8 cellular contexts compared by ENCODE assay signal in the genomic region with DNA sequence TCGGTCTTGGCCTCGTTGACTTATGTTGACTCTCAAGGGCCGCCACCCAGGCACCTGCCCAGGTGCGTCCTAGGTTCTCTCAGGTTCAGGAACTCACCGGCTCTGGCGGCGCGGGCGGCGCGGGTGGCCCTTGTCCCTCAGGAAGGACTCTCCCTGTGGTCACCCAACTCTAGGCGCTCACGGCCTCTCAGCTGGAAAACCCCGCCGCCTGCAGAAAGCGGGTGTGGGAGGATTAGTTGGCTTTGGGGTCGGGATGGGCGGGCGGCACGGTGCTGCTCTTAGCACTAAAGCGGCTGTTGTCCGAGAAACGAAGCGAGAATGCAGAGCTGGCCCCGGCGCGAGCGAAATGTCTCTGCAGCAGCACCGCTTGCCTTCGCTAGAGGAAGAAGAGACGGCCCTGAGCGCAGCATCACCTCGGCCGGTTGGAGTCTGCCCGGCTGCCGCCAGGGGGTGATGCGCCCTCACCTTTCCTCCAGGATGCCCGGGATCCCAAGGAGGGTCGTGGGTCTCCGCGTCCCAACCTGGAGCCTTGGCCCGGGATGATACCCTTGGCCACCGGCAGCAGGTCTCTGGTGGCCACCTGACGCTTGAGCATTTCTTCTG. TPM values are rescaled to one million over a fixed set of nuclear protein-coding genes. Genes with fewer than 3 reads are reported as not detected.
DNase-seq lines count a peak whose midpoint lies in the region; ATAC-seq, FAIRE-seq and TF ChIP-seq lines count a peak whose summit lies in the region.

No MANE protein-coding gene starts in this region.

- FAIRE-seq in bronchial epithelial cell (lab: Jason Lieb, UNC) = no peak
- FAIRE-seq in keratinocyte (lab: Jason Lieb, UNC) = no peak

- dilution Hi-C loops in keratinocyte (cut with MboI; ENCODE audit: extremely low pct_ligation_motif_present, low sequenced_read_pairs) = no loop called here

- H3K36me3 ChIP-seq in RWPE2 (ENCODE audit: low read depth) = no peaks in the 10 kb centered on the region
- no peaks in the 10 kb centered on the region for H3K36me3 ChIP-seq in bronchial epithelial cell (ENCODE audit: control insufficient read depth, insufficient read depth, low read length)
- H3K36me3 ChIP-seq in keratinocyte (ENCODE audit: control insufficient read depth in 2 of 2, extremely low read depth in 1 of 2, insufficient read depth in 2 of 2, low read length in 2 of 2) = no peaks in the 10 kb centered on the region
- no peaks in the 10 kb centered on the region for H3K36me3 ChIP-seq in SJCRH30

- H3K9me1 ChIP-seq in keratinocyte (ENCODE audit: control insufficient read depth, extremely low read depth, insufficient read depth, low read length) = no peaks in the 10 kb centered on the region

- no peaks in the 10 kb centered on the region for H3K79me2 ChIP-seq in keratinocyte (ENCODE audit: control insufficient read depth, insufficient read depth, low read length)

- H3K4me3 ChIP-seq in RWPE2 (ENCODE audit: severe bottlenecking) (no peak overlapping the region), bronchial epithelial cell (ENCODE audit: low read depth, low read length) (no peak overlapping the region), keratinocyte (ENCODE audit: control insufficient read depth in 2 of 3, extremely low read depth in 1 of 3, insufficient read depth in 2 of 3, low read depth in 1 of 3, low read length in 3 of 3) (no peak overlapping the region), SJCRH30 (no peak overlapping the region)

- TF ChIP-seq CTCF in RWPE2 (IDR thresholded peaks at IDR 0.05; ENCODE audit: poor library complexity, severe bottlenecking) (peak; percentile 34), bronchial epithelial cell (IDR thresholded peaks at IDR 0.05; ENCODE audit: insufficient read depth, low read length, severe bottlenecking) (peak; percentile 87), keratinocyte (optimal IDR thresholded peaks at IDR 0.05 in 1 of 3, IDR thresholded peaks at IDR 0.05 in 1 of 3, conservative IDR thresholded peaks at IDR 0.05 in 1 of 3; ENCODE audit: extremely low read depth in 1 of 3, insufficient read depth in 2 of 3, low read length in 3 of 3) (peak; percentile 58 to 93 (median 79))

- H3K4me1 ChIP-seq in RWPE2 (ENCODE audit: insufficient read depth, poor library complexity, severe bottlenecking) (no peaks in the 10 kb centered on the region), keratinocyte (ENCODE audit: control insufficient read depth, extremely low read depth, insufficient read depth, low read length) (no peaks in the 10 kb centered on the region), SJCRH30 (no peaks in the 10 kb centered on the region)

- H3K4me2 ChIP-seq in keratinocyte (ENCODE audit: control insufficient read depth, extremely low read depth, insufficient read depth, low read depth, low read length) = peak overlapping the region; percentile 11

- ATAC-seq in RWPE2 (ENCODE audit: low read depth) = peak; percentile 52

- H3K27ac ChIP-seq in RWPE2 (ENCODE audit: poor library complexity, severe bottlenecking) (no peak overlapping the region), keratinocyte (ENCODE audit: control insufficient read depth, insufficient read depth, low read length) (no peak overlapping the region), SJCRH30 (no peak overlapping the region)

- H3K27me3 ChIP-seq in RWPE2 (ENCODE audit: insufficient read depth, poor library complexity, severe bottlenecking) (peaks cover 12% of the 10 kb centered on the region), bronchial epithelial cell (ENCODE audit: control insufficient read depth, insufficient read depth, low read length) (peaks cover 7% of the 10 kb centered on the region), keratinocyte (ENCODE audit: control insufficient read depth, extremely low read depth, insufficient read depth, low read length) (peaks cover 15% of the 10 kb centered on the region), SJCRH30 (no peaks in the 10 kb centered on the region)

- H3K9me3 ChIP-seq in RWPE2 (ENCODE audit: severe bottlenecking) (no peaks in the 10 kb centered on the region), keratinocyte (ENCODE audit: control insufficient read depth, low read depth, low read length) (no peaks in the 10 kb centered on the region), SJCRH30 (replicated peaks) (no peaks in the 10 kb centered on the region)

- no peak overlapping the region for H2AFZ ChIP-seq in keratinocyte (ENCODE audit: control insufficient read depth, low read length)

- H3K9ac ChIP-seq in keratinocyte (ENCODE audit: control insufficient read depth, extremely low read depth, insufficient read depth, low read length) = no peak overlapping the region

- peak; percentile 11 for DNase-seq in activated gamma-delta T cell treated with Interleukin-2 at 50 U/mL for 16 hours
- no peak for DNase-seq in activated gamma-delta T cell (lab: John Stamatoyannopoulos, UW)
- no peak for DNase-seq in RWPE2 (ENCODE audit: low spot score)
- DNase-seq in bronchial epithelial cell (ENCODE audit: low read depth) = peak; percentile 14
- DNase-seq in keratinocyte (ENCODE audit: low read depth, low spot score) = no peak
- peak; percentile 44 for DNase-seq in stimulated activated CD4-positive, alpha-beta T cell treated with anti-CD3 and anti-CD28 coated beads, Interleukin-1b, Interleukin-23, amount 100 ng/mL, for 48 hours
- DNase-seq in SJCRH30 = no peak
- no peak for DNase-seq in GM19240 (ENCODE audit: insufficient read length, low spot score)

- H4K20me1 ChIP-seq in keratinocyte (ENCODE audit: control insufficient read depth, extremely low read depth, insufficient read depth, low read length) = no peaks in the 10 kb centered on the region

RNA-seq across cellular contexts. Expression of gene TADA1, which starts 8.1 kb away (rescaled TPM):
- 11.6 and 14.7 TPM in 2 replicates for total RNA-seq in bronchial epithelial cell
- polyA plus RNA-seq in keratinocyte = 10.5 to 15.0 TPM (median 11.9 TPM) in 3 replicates
- 2.0 TPM for polyA plus RNA-seq in keratinocyte (2011; ENCODE audit: low read depth)
- 8.3 and 15.8 TPM in 2 replicates for polyA plus RNA-seq in keratinocyte (2011; cell fraction: cytosol; rRNA removed)
- 17.7 and 20.6 TPM in 2 replicates for polyA plus RNA-seq in keratinocyte (2011; cell fraction: nucleus; rRNA removed)
- polyA plus RNA-seq in keratinocyte (2012; ENCODE audit: low replicate concordance) = 6.5 and 7.6 TPM in 2 replicates
- 4.7 to 13.7 TPM (median 8.3 TPM) in 3 replicates for polyA minus RNA-seq in keratinocyte
- 3.5 TPM for polyA minus RNA-seq in keratinocyte (2011; cell fraction: cytosol; rRNA and poly(A)+ RNA removed)
- 3.6 and 6.4 TPM in 2 replicates for polyA minus RNA-seq in keratinocyte (2011; cell fraction: nucleus; rRNA and poly(A)+ RNA removed)
- total RNA-seq in SJCRH30 (2014; rRNA removed; shearing (Covaris generic)) = 14.1 and 15.9 TPM in 2 replicates

RNA-seq across cellular contexts. Expression of gene POGK, which starts 44.9 kb away (rescaled TPM):
- total RNA-seq in bronchial epithelial cell = 22.0 and 32.4 TPM in 2 replicates
- 11.6 to 21.6 TPM (median 14.7 TPM) in 3 replicates for polyA plus RNA-seq in keratinocyte
- 7.5 TPM for polyA plus RNA-seq in keratinocyte (2011; ENCODE audit: low read depth)
- polyA plus RNA-seq in keratinocyte (2011; cell fraction: cytosol; rRNA removed) = 14.3 and 20.3 TPM in 2 replicates
- 24.0 and 26.8 TPM in 2 replicates for polyA plus RNA-seq in keratinocyte (2011; cell fraction: nucleus; rRNA removed)
- polyA plus RNA-seq in keratinocyte (2012; ENCODE audit: low replicate concordance) = 11.7 and 20.5 TPM in 2 replicates
- polyA minus RNA-seq in keratinocyte = 16.5 to 27.4 TPM (median 18.5 TPM) in 3 replicates
- polyA minus RNA-seq in keratinocyte (2011; cell fraction: cytosol; rRNA and poly(A)+ RNA removed) = 17.3 TPM
- 13.3 and 22.0 TPM in 2 replicates for polyA minus RNA-seq in keratinocyte (2011; cell fraction: nucleus; rRNA and poly(A)+ RNA removed)
- 27.1 and 27.2 TPM in 2 replicates for total RNA-seq in SJCRH30 (2014; rRNA removed; shearing (Covaris generic))

Comparison
In these comparisons a context has a peak if more than half of its experiments do, and no peak if none do; other contexts are left out.
1. DNase-seq: peak in activated gamma-delta T cell treated with Interleukin-2 at 50 U/mL for 16 hours (single experiment), bronchial epithelial cell (single experiment) and stimulated activated CD4-positive, alpha-beta T cell treated with anti-CD3 and anti-CD28 coated beads, Interleukin-1b, Interleukin-23, amount 100 ng/mL, for 48 hours (single experiment); none in activated gamma-delta T cell (single experiment), RWPE2 (single experiment), keratinocyte (single experiment), SJCRH30 (0 of 2) and GM19240 (single experiment).
2. CTCF ChIP-seq: peak in every context shown above with its lines; median percentile 87 in bronchial epithelial cell; 79 in keratinocyte; 34 in RWPE2.